29 cellular contexts compared by ENCODE assay signal in the genomic region with DNA sequence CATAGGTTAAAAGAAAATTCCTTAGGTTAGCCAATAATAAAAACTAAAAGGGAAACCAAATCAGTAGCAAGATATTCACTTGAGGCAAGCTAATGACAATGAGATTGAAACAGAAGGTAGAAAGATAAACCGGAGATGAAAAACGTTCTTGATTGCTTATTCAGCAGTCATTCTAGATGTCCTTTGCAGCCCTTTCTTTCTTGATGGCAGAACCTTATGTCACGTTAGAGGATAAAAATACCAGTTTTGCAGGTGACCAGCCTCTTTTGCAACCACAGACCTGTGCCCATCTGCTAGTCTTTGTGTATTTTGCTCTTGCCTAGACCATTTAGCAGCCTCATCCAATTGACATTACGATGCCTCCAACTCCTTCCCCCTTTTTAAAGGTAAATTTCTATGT.
"Had no signal": no experiment of that assay in that cellular context is flagged by ENCODE, and none has a peak within 500 bp of the region (broad histone marks: within the 10 kb centered on the region; RNA-seq: fewer than 3 reads in every experiment).

No MANE protein-coding gene starts in this region.

- H3K27ac ChIP-seq: Peyer's patch, WERI-Rb-1 had no signal

- ATAC-seq: activated CD8-positive, alpha-beta memory T cell treated with anti-CD3 and anti-CD28 coated beads, Interleukin-2, amount 10 ng/mL, durations not matched to agents 7 days and 5 days; activated naive CD8-positive, alpha-beta T cell treated with anti-CD3 and anti-CD28 coated beads, Interleukin-2, amount 50 U/mL, for 24 hours; PC-3 had no signal

- H3K4me1 ChIP-seq: Peyer's patch had no signal

- H3K36me3 ChIP-seq: Peyer's patch, WERI-Rb-1 had no signal

- H3K9me3 ChIP-seq: Peyer's patch had no signal

- H3K27me3 ChIP-seq: Peyer's patch had no signal

- DNase-seq: activated CD4-positive, alpha-beta memory T cell treated with anti-CD3 and anti-CD28 coated beads, Interleukin-2, amount 10 ng/mL, durations not matched to agents 7 days and 5 days; activated CD4-positive, alpha-beta T cell treated with anti-CD3 and anti-CD28 coated beads for 1 hour; activated CD4-positive, alpha-beta T cell treated with anti-CD3 and anti-CD28 coated beads for 48 hours; activated CD4-positive, CD25-positive, alpha-beta regulatory T cell; activated CD8-positive, alpha-beta memory T cell treated with anti-CD3 and anti-CD28 coated beads for 24 hours; activated CD8-positive, alpha-beta memory T cell treated with anti-CD3 and anti-CD28 coated beads, Interleukin-2, amount 10 ng/mL, durations not matched to agents 7 days and 5 days; activated CD8-positive, alpha-beta memory T cell treated with anti-CD3 and anti-CD28 coated beads, Interleukin-2, amount 50 U/mL, for 48 hours; activated effector memory CD4-positive, alpha-beta T cell treated with Interleukin-2 at 50 U/mL for 16 hours; activated naive CD4-positive, alpha-beta T cell treated with anti-CD3 and anti-CD28 coated beads, Interleukin-2, amount 10 ng/mL, durations not matched to agents 7 days and 5 days; activated naive CD8-positive, alpha-beta T cell treated with anti-CD3 and anti-CD28 coated beads, Interleukin-2, amount 50 U/mL, for 24 hours; activated T-cell treated with anti-CD3 and anti-CD28 coated beads, Interleukin-2, amount 50 U/mL, for 48 hours; anterior cingulate cortex; caudate nucleus; KG1; NCI-H1092 treated with DMSO at 0.1 percent for 48 hours; NCI-H1436; NCI-H1694; NCI-H1930; NCI-H2081 treated with DMSO at 0.1 percent for 48 hours; NCI-H345; NCI-H524 treated with DMSO at 0.1 percent for 48 hours; NCI-H748 treated with DMSO at 0.1 percent for 48 hours; NK-92 treated with Interleukin-12 subunit alpha and Interleukin-12 subunit beta, amount 100 ng/mL, for 24 hours; PC-3; Peyer's patch; RPMI8226; SW 1271; T1000; WERI-Rb-1 had no signal

- H3K4me3 ChIP-seq: Peyer's patch had no signal
